In genomic region chr2:37322368-37322767, GRCh38 we compare ENCODE assay signal across 11 cellular contexts. TPM values are rescaled to one million over a fixed set of nuclear protein-coding genes. Genes with fewer than 3 reads are reported as not detected.
A peak's percentile ranks its signal among the peaks of the same experiment; 100 is the strongest.
DNase-seq lines count a peak whose midpoint lies in the region; ATAC-seq, FAIRE-seq and TF ChIP-seq lines count a peak whose summit lies in the region.
"Had no signal": no experiment of that assay in that cellular context is flagged by ENCODE, and none has a peak within 500 bp of the region (broad histone marks: within the 10 kb centered on the region; RNA-seq: fewer than 3 reads in every experiment).

No MANE protein-coding gene starts in this region.

- no peaks in the 10 kb centered on the region for H3K36me3 ChIP-seq in HepG2 (replicated peaks in 1 of 2; ENCODE audit: control insufficient read depth in 1 of 2, insufficient read depth in 2 of 2, low read length in 2 of 2)
- H3K36me3 ChIP-seq in right lobe of liver: no peaks in the 10 kb centered on the region
- H3K36me3 ChIP-seq in adrenal gland (replicated peaks in 1 of 2): no peaks in the 10 kb centered on the region
- H3K36me3 ChIP-seq: left lung had no signal

- no peak for FAIRE-seq in HepG2 (lab: Jason Lieb, UNC)

- no TSS peak for BruUV-seq in HepG2 (replicated peaks; lab: Mats Ljungman, UMichigan)

- TF ChIP-seq CTCF in HepG2 (CRISPR knock-in tag; IDR thresholded peaks at IDR 0.05) (no peak), right lobe of liver (IDR thresholded peaks at IDR 0.05) (no peak), adrenal gland (IDR thresholded peaks at IDR 0.05) (no peak)

- peak overlapping the region; percentile 86 for H3K4me3 Mint-ChIP-seq in activated naive CD8-positive, alpha-beta T cell treated with anti-CD3 and anti-CD28 coated beads for 36 hours

- DNase-seq in HepG2 (ENCODE audit: low spot score) (no peak), right lobe of liver (no peak), medulla oblongata (ENCODE audit: extremely low spot score) (peak; percentile 27), 8988T (no peak), NCI-H774 (lab: John Stamatoyannopoulos, UW) (no peak), adrenal gland (no peak)
- DNase-seq in activated naive CD8-positive, alpha-beta T cell treated with anti-CD3 and anti-CD28 coated beads for 36 hours: no peak
- DNase-seq: body of pancreas, left lung had no signal

- TF ChIP-seq RAD21 in HepG2 (CRISPR knock-in tag; IDR thresholded peaks at IDR 0.05): no peak

- no peak overlapping the region for H3K9ac ChIP-seq in HepG2 (ENCODE audit: insufficient read depth, low read depth, low read length)

- TF ChIP-seq EP300 in HepG2 (IDR thresholded peaks at IDR 0.05; ENCODE audit: low read depth in 2 of 2, low read length in 2 of 2) (no peak), HepG2 (CRISPR knock-in tag; IDR thresholded peaks at IDR 0.05; ENCODE audit: borderline replicate concordance) (no peak)

- ATAC-seq in HepG2 (no peak), right lobe of liver (no peak), HG03159 (IDR thresholded peaks at IDR 0.05; ENCODE audit: unreplicated experiment) (no peak)
- ATAC-seq: body of pancreas, left lung had no signal

- intact Hi-C loops in HepG2 (cut with micrococcal nuclease; ENCODE audit: unreplicated experiment): loop anchor here (2.0 kb wide), 1 partner anchor 18 kb away; no protein-coding TSS in a partner anchor
- intact Hi-C loops in right lobe of liver (cut with DNase I): no loop called here
- intact Hi-C loops in adrenal gland (cut with DNase I): no loop called here

- POLR2A ChIA-PET in HepG2 (lab: Yijun Ruan, JAX): no interaction called here

- in situ Hi-C loops in HepG2 (cut with HindIII; ENCODE audit: extremely low pct_ligation_motif_present, low pct_unique_long_range_greater_than_20kb): no loop called here

- H3K27me3 Mint-ChIP-seq in activated naive CD8-positive, alpha-beta T cell treated with anti-CD3 and anti-CD28 coated beads for 36 hours: peaks cover 17% of the 10 kb centered on the region

- H3K9me3 ChIP-seq in HepG2 (ENCODE audit: low read length) (no peaks in the 10 kb centered on the region), right lobe of liver (no peaks in the 10 kb centered on the region), adrenal gland (replicated peaks in 1 of 3) (no peaks in the 10 kb centered on the region)
- H3K9me3 ChIP-seq: body of pancreas, left lung had no signal

- CTCF ChIA-PET in HepG2 (lab: Yijun Ruan, JAX; ENCODE audit: low intra/inter-chr PET ratio, low total read pairs): no interaction called here

- H3K4me1 ChIP-seq in HepG2 (ENCODE audit: insufficient read depth, low read length): peaks cover 32% of the 10 kb centered on the region
- H3K4me1 ChIP-seq in right lobe of liver: peaks cover 0 to 23% (median 8%) of the 10 kb centered on the region in 4 donors
- peaks cover 27 to 63% of the 10 kb centered on the region in 2 donors for H3K4me1 ChIP-seq in adrenal gland (replicated peaks in 1 of 2)

- no peak overlapping the region for H3K27ac ChIP-seq in HepG2 (ENCODE audit: extremely low read length, insufficient read depth, low read length)
- no peak overlapping the region for H3K27ac ChIP-seq in right lobe of liver
- H3K27ac ChIP-seq in adrenal gland: peak overlapping the region in 2 of 5 donors; percentile 94 to 98
- H3K27ac ChIP-seq: body of pancreas had no signal

- H3K4me3 ChIP-seq in HepG2 (replicated peaks in 1 of 3; ENCODE audit: insufficient read depth in 1 of 3, low read depth in 2 of 3, low read length in 3 of 3) (peak overlapping the region in 1 of 3 experiments; percentile 98; a peak in 1 of 6 replicates), right lobe of liver (no peak overlapping the region), adrenal gland (peak overlapping the region in 1 of 4 donors; percentile 96)
- H3K4me3 ChIP-seq: body of pancreas had no signal

- peak overlapping the region; percentile 80 for H3K4me2 ChIP-seq in HepG2 (ENCODE audit: low read depth, low read length)

- H3K27me3 ChIP-seq in HepG2 (ENCODE audit: control insufficient read depth in 1 of 2, insufficient read depth in 2 of 2, low read length in 2 of 2) (peaks cover 3 to 18% of the 10 kb centered on the region in 2 experiments; a peak in 4 of 5 replicates), right lobe of liver (no peaks in the 10 kb centered on the region), adrenal gland (no peaks in the 10 kb centered on the region)
- H3K27me3 ChIP-seq: body of pancreas had no signal

- no peaks in the 10 kb centered on the region for H4K20me1 ChIP-seq in HepG2 (ENCODE audit: insufficient read depth, low read length)

- peak overlapping the region; percentile 54 for H3K27ac Mint-ChIP-seq in activated naive CD8-positive, alpha-beta T cell treated with anti-CD3 and anti-CD28 coated beads for 36 hours
- H3K27ac Mint-ChIP-seq: T-helper 2 cell treated with Interferon-gamma antibody and Interleukin-4, amounts not matched to agents 5 μg/mL and 100 μg/mL, for 36 hours had no signal

- no peak for TF ChIP-seq POLR2A in HepG2 (IDR thresholded peaks at IDR 0.05; ENCODE audit: insufficient read depth in 1 of 2, low read depth in 2 of 2, low read length in 2 of 2)
- no peak for TF ChIP-seq POLR2A in right lobe of liver (IDR thresholded peaks at IDR 0.05)
- TF ChIP-seq POLR2A in adrenal gland (IDR thresholded peaks at IDR 0.05): peak in 1 of 2 donors; percentile 36

- peaks cover 27% of the 10 kb centered on the region for H3K36me3 Mint-ChIP-seq in activated naive CD8-positive, alpha-beta T cell treated with anti-CD3 and anti-CD28 coated beads for 36 hours

- peaks cover 52% of the 10 kb centered on the region for H3K4me1 Mint-ChIP-seq in activated naive CD8-positive, alpha-beta T cell treated with anti-CD3 and anti-CD28 coated beads for 36 hours

- no peaks in the 10 kb centered on the region for H3K9me3 Mint-ChIP-seq in activated naive CD8-positive, alpha-beta T cell treated with anti-CD3 and anti-CD28 coated beads for 36 hours
- H3K9me3 Mint-ChIP-seq: T-helper 2 cell treated with Interferon-gamma antibody and Interleukin-4, amounts not matched to agents 5 μg/mL and 100 μg/mL, for 36 hours had no signal

- no peak overlapping the region for H2AFZ ChIP-seq in HepG2 (ENCODE audit: low read length)

- peaks cover 51% of the 10 kb centered on the region for H3K79me2 ChIP-seq in HepG2 (ENCODE audit: insufficient read depth, low read length)

RNA-seq across cellular contexts. Expression of gene PRKD3, which starts 2.3 kb away (rescaled TPM):
- 38.4 and 58.2 TPM in 2 replicates for total RNA-seq in HepG2 (2016; rRNA removed; fragmentation: Illumina TruSeq; extraction: Trizol)
- total RNA-seq in HepG2 (2016; cell fraction: cytosol; rRNA removed; fragmentation: Illumina TruSeq; extraction: Trizol; ENCODE audit: low read depth): 28.3 and 40.1 TPM in 2 replicates
- total RNA-seq in HepG2 (2016; cell fraction: insoluble cytoplasmic fraction; rRNA removed; fragmentation: Illumina TruSeq; extraction: Trizol): 41.3 and 58.4 TPM in 2 replicates
- 38.0 and 45.7 TPM in 2 replicates for total RNA-seq in HepG2 (2016; cell fraction: membrane; rRNA removed; fragmentation: Illumina TruSeq; extraction: Trizol)
- 43.5 and 44.5 TPM in 2 replicates for total RNA-seq in HepG2 (2016; cell fraction: nucleus; rRNA removed; fragmentation: Illumina TruSeq; extraction: Trizol)
- 11.1 and 11.6 TPM in 2 replicates for polyA plus RNA-seq in HepG2 (2011; rRNA removed)
- polyA plus RNA-seq in HepG2 (2011; cell fraction: cytosol; rRNA removed): 6.3 and 10.2 TPM in 2 replicates
- polyA plus RNA-seq in HepG2 (2011; cell fraction: nucleus; rRNA removed): 10.3 and 13.0 TPM in 2 replicates
- 13.3 and 16.2 TPM in 2 replicates for polyA plus RNA-seq in HepG2 (2012)
- polyA plus RNA-seq in HepG2 (2016; cell fraction: cytosol; fragmentation: Illumina TruSeq; extraction: Trizol; ENCODE audit: low read depth): 3.5 and 4.0 TPM in 2 replicates
- 32.7 and 37.2 TPM in 2 replicates for polyA plus RNA-seq in HepG2 (2016; cell fraction: insoluble cytoplasmic fraction; fragmentation: Illumina TruSeq; extraction: Trizol; ENCODE audit: low read depth)
- polyA plus RNA-seq in HepG2 (2016; cell fraction: membrane; fragmentation: Illumina TruSeq; extraction: Trizol; ENCODE audit: low read depth): 9.9 and 10.3 TPM in 2 replicates
- 20.8 and 26.2 TPM in 2 replicates for polyA plus RNA-seq in HepG2 (2016; cell fraction: nucleus; fragmentation: Illumina TruSeq; extraction: Trizol; ENCODE audit: insufficient read depth, low read depth)
- 19.1 and 29.6 TPM in 2 replicates for polyA minus RNA-seq in HepG2 (2011; rRNA and poly(A)+ RNA removed; ENCODE audit: low replicate concordance)
- 16.3 and 21.6 TPM in 2 replicates for polyA minus RNA-seq in HepG2 (2011; cell fraction: cytosol; rRNA and poly(A)+ RNA removed)
- polyA minus RNA-seq in HepG2 (2011; cell fraction: nucleus; rRNA and poly(A)+ RNA removed): 67.1 and 69.1 TPM in 2 replicates
- total RNA-seq in right lobe of liver: 10 to 100 TPM in 4 of 6 experiments, 1 to 10 TPM in 2; 8.4 to 15.2 (median 10.9) TPM
- total RNA-seq in activated naive CD8-positive, alpha-beta T cell treated with anti-CD3 and anti-CD28 coated beads for 36 hours: 10 to 100 TPM; 41.7 to 42.1 TPM
- 100 to 1,000 TPM in 1 of 8 donors, 10 to 100 TPM in 7; 31.7 to 136 (median 56.8) TPM for total RNA-seq in adrenal gland
- 10 to 100 TPM; 10.9 to 69.1 (median 15.3) TPM for polyA plus RNA-seq in adrenal gland

RNA-seq across cellular contexts. Expression of gene QPCT, which starts 22.1 kb away (rescaled TPM):
- 0.77 TPM in 1 of 2 replicates, not detected in the other for total RNA-seq in HepG2 (2016; rRNA removed; fragmentation: Illumina TruSeq; extraction: Trizol)
- not detected in 2 replicates for total RNA-seq in HepG2 (2016; cell fraction: cytosol; rRNA removed; fragmentation: Illumina TruSeq; extraction: Trizol; ENCODE audit: low read depth)
- 0.39 and 0.48 TPM in 2 replicates for total RNA-seq in HepG2 (2016; cell fraction: insoluble cytoplasmic fraction; rRNA removed; fragmentation: Illumina TruSeq; extraction: Trizol)
- 0.38 and 0.68 TPM in 2 replicates for total RNA-seq in HepG2 (2016; cell fraction: membrane; rRNA removed; fragmentation: Illumina TruSeq; extraction: Trizol)
- 0.60 and 0.99 TPM in 2 replicates for total RNA-seq in HepG2 (2016; cell fraction: nucleus; rRNA removed; fragmentation: Illumina TruSeq; extraction: Trizol)
- 1.1 and 1.2 TPM in 2 replicates for polyA plus RNA-seq in HepG2 (2011; rRNA removed)
- 0.64 and 0.86 TPM in 2 replicates for polyA plus RNA-seq in HepG2 (2011; cell fraction: cytosol; rRNA removed)
- 0.29 and 0.35 TPM in 2 replicates for polyA plus RNA-seq in HepG2 (2011; cell fraction: nucleus; rRNA removed)
- 0.24 and 0.67 TPM in 2 replicates for polyA plus RNA-seq in HepG2 (2012)
- 0.12 and 0.25 TPM in 2 replicates for polyA plus RNA-seq in HepG2 (2016; cell fraction: cytosol; fragmentation: Illumina TruSeq; extraction: Trizol; ENCODE audit: low read depth)
- polyA plus RNA-seq in HepG2 (2016; cell fraction: insoluble cytoplasmic fraction; fragmentation: Illumina TruSeq; extraction: Trizol; ENCODE audit: low read depth): 0.21 and 0.29 TPM in 2 replicates
- polyA plus RNA-seq in HepG2 (2016; cell fraction: membrane; fragmentation: Illumina TruSeq; extraction: Trizol; ENCODE audit: low read depth): 0.24 and 0.45 TPM in 2 replicates
- 2.1 and 2.6 TPM in 2 replicates for polyA plus RNA-seq in HepG2 (2016; cell fraction: nucleus; fragmentation: Illumina TruSeq; extraction: Trizol; ENCODE audit: insufficient read depth, low read depth)
- polyA minus RNA-seq in HepG2 (2011; rRNA and poly(A)+ RNA removed; ENCODE audit: low replicate concordance): 1.1 TPM in 1 of 2 replicates, not detected in the other
- 1.9 TPM in 1 of 2 replicates, not detected in the other for polyA minus RNA-seq in HepG2 (2011; cell fraction: cytosol; rRNA and poly(A)+ RNA removed)
- 0.99 TPM in 1 of 2 replicates, not detected in the other for polyA minus RNA-seq in HepG2 (2011; cell fraction: nucleus; rRNA and poly(A)+ RNA removed)
- 1 to 10 TPM in 3 of 6 experiments, under 1 TPM in 3; 0.55 to 1.5 (median 1.1) TPM for total RNA-seq in right lobe of liver
- total RNA-seq in activated naive CD8-positive, alpha-beta T cell treated with anti-CD3 and anti-CD28 coated beads for 36 hours: 1 to 10 TPM; 2.5 to 3.0 TPM
- total RNA-seq in adrenal gland: 100 to 1,000 TPM in 7 of 8 donors, 10 to 100 TPM in 1; 83.1 to 554 (median 207) TPM
- 100 to 1,000 TPM in 2 of 3 donors, 10 to 100 TPM in 1; 30.6 to 746 (median 180) TPM for polyA plus RNA-seq in adrenal gland

Comparison
In these comparisons a context has a peak if more than half of its experiments do, and no peak if none do; other contexts are left out.
1. RNA of gene QPCT, which starts 22.1 kb away (total RNA-seq): 83.1 to 554 TPM in adrenal gland; 2.5 to 3.0 TPM in activated naive CD8-positive, alpha-beta T cell treated with anti-CD3 and anti-CD28 coated beads for 36 hours, 0.55 to 1.5 TPM in right lobe of liver and 0.38 to 0.99 TPM in HepG2; every median in the first group is over 10 times any median in the second.